8 cellular contexts compared by ENCODE assay signal in genomic region chr16:70715113-70715711, GRCh38. TPM values are rescaled to one million over a fixed set of nuclear protein-coding genes. Genes with fewer than 3 reads are reported as not detected.
DNase-seq lines count a peak whose midpoint lies in the region; ATAC-seq lines count a peak whose summit lies in the region.

No MANE protein-coding gene starts in this region.

- no peaks in the 10 kb centered on the region for H3K27me3 ChIP-seq in BLaER1 treated with 17β-estradiol and CSF1 and Interleukin-3, amounts not matched to agents 10 nM and 100 nM

- peaks cover 0 to 100% (median 9%) of the 10 kb centered on the region in 11 experiments; a peak in 10 of 22 replicates for H4K20me1 ChIP-seq in BLaER1 treated with 17β-estradiol and CSF1 and Interleukin-3, amounts not matched to agents 10 nM and 100 nM

- peak overlapping the region in 7 of 11 experiments; percentile 7 to 55 (median 24); a peak in 11 of 22 replicates for H3K27ac ChIP-seq in BLaER1 treated with 17β-estradiol and CSF1 and Interleukin-3, amounts not matched to agents 10 nM and 100 nM

- peak overlapping the region in 7 of 11 experiments; percentile 2 to 49 (median 9); a peak in 7 of 22 replicates for H3K9ac ChIP-seq in BLaER1 treated with 17β-estradiol and CSF1 and Interleukin-3, amounts not matched to agents 10 nM and 100 nM

- peak; percentile 46 to 79 for DNase-seq in NCI-H446 (lab: John Stamatoyannopoulos, UW)
- DNase-seq in epidermal melanocyte (ENCODE audit: insufficient read length, low spot score), result peak; percentile 90
- DNase-seq in myocyte (ENCODE audit: low read depth), result peak; percentile 100
- DNase-seq in activated CD4-positive, alpha-beta T cell treated with anti-CD3 and anti-CD28 coated beads for 4 hours, result no peak
- no peak for DNase-seq in stimulated activated CD4-positive, alpha-beta T cell treated with anti-CD3 and anti-CD28 coated beads, Interleukin-15, amount 100 ng/mL, for 24 hours

- peak overlapping the region; percentile 9 to 90 (median 73); a peak in 20 of 22 replicates for H3K4me2 ChIP-seq in BLaER1 treated with 17β-estradiol and CSF1 and Interleukin-3, amounts not matched to agents 10 nM and 100 nM

- H3K36me3 ChIP-seq in BLaER1 treated with 17β-estradiol and CSF1 and Interleukin-3, amounts not matched to agents 10 nM and 100 nM, result peaks cover 13 to 99% (median 25%) of the 10 kb centered on the region in 11 experiments; a peak in 20 of 22 replicates

- H3K9me3 ChIP-seq in BLaER1 treated with 17β-estradiol and CSF1 and Interleukin-3, amounts not matched to agents 10 nM and 100 nM (replicated peaks in 1 of 11), result peaks cover 0 to 9% (median 0%) of the 10 kb centered on the region in 11 experiments; a peak in 5 of 22 replicates

- no peak overlapping the region for H3K4me3 ChIP-seq in BLaER1 treated with 17β-estradiol and CSF1 and Interleukin-3, amounts not matched to agents 10 nM and 100 nM

- no peak for ATAC-seq in HG03095 (IDR thresholded peaks at IDR 0.05; ENCODE audit: unreplicated experiment)
- ATAC-seq in HG02938 (IDR thresholded peaks at IDR 0.05; ENCODE audit: unreplicated experiment), result no peak

- H3K4me1 ChIP-seq in BLaER1 treated with 17β-estradiol and CSF1 and Interleukin-3, amounts not matched to agents 10 nM and 100 nM, result peaks cover 36 to 70% (median 60%) of the 10 kb centered on the region in 10 experiments

RNA-seq across cellular contexts. Expression of gene MTSS2, which starts 29.4 kb away (rescaled TPM):
- 170 and 234 TPM in 2 replicates for total RNA-seq in myocyte
- 626 TPM for polyA plus RNA-seq in myocyte (2012)

Comparison
In these comparisons a context has a peak if more than half of its experiments do, and no peak if none do; other contexts are left out.
1. DNase-seq: peak in NCI-H446 (2 of 2), epidermal melanocyte (single experiment) and myocyte (single experiment); none in activated CD4-positive, alpha-beta T cell treated with anti-CD3 and anti-CD28 coated beads for 4 hours (0 of 2) and stimulated activated CD4-positive, alpha-beta T cell treated with anti-CD3 and anti-CD28 coated beads, Interleukin-15, amount 100 ng/mL, for 24 hours (single experiment).